In genomic region chr17:50899559-50900319, GRCh38 we compare ENCODE assay signal across 27 cellular contexts. TPM values are rescaled to one million over a fixed set of nuclear protein-coding genes. Genes with fewer than 3 reads are reported as not detected.
DNase-seq lines count a peak whose midpoint lies in the region; ATAC-seq and TF ChIP-seq lines count a peak whose summit lies in the region.
"Had no signal": no experiment of that assay in that cellular context is flagged by ENCODE, and none has a peak within 500 bp of the region (broad histone marks: within the 10 kb centered on the region; RNA-seq: fewer than 3 reads in every experiment).

No MANE protein-coding gene starts in this region.

- H3K27ac ChIP-seq in HEK293 (ENCODE audit: extremely low read depth, low read depth, low read length) (no peak overlapping the region), mesodermal cell (ENCODE audit: low read depth, low read length, severe bottlenecking) (peak overlapping the region; percentile 36)
- H3K27ac ChIP-seq: BLaER1, gastrocnemius medialis, lower lobe of right lung, SJCRH30, thyroid gland, WERI-Rb-1 had no signal

- H3K9me3 Mint-ChIP-seq in activated naive CD8-positive, alpha-beta T cell treated with anti-CD3 and anti-CD28 coated beads for 36 hours, result no peaks in the 10 kb centered on the region
- H3K9me3 Mint-ChIP-seq in activated naive CD4-positive, alpha-beta T cell treated with anti-CD3 and anti-CD28 coated beads, Interleukin-2, amount 10 ng/mL, durations not matched to agents 7 days and 5 days, result no peaks in the 10 kb centered on the region
- H3K9me3 Mint-ChIP-seq: activated T-cell treated with anti-CD3 and anti-CD28 coated beads, Interleukin-2, amount 50 U/mL, for 4 hours; natural killer cell; stimulated activated naive CD8-positive, alpha-beta T cell treated with anti-CD3 and anti-CD28 coated beads, Interleukin-15, amount 100 ng/mL, for 72 hours had no signal

- no peaks in the 10 kb centered on the region for H3K36me3 ChIP-seq in HEK293 (ENCODE audit: control insufficient read depth in 2 of 2, insufficient read depth in 1 of 2, low read length in 2 of 2)
- H3K36me3 ChIP-seq in mesodermal cell (ENCODE audit: control insufficient read depth, insufficient read depth, low read length), result no peaks in the 10 kb centered on the region
- H3K36me3 ChIP-seq: BLaER1, gastrocnemius medialis, lower lobe of right lung, SJCRH30, thyroid gland, WERI-Rb-1 had no signal

- POLR2A ChIA-PET in HEK293 (lab: Yijun Ruan, JAX), result interaction anchor here (1.2 kb wide), 1 partner anchor 33 kb away, joined by 7 read pairs; the partner anchor contains the start of gene TOB1

- no peak for TF ChIP-seq CTCF in HEK293 (tag by site-specific recombination; IDR thresholded peaks at IDR 0.05)

- H3K4me3 ChIP-seq in HEK293 (ENCODE audit: low read depth, low read length) (no peak overlapping the region), mesodermal cell (ENCODE audit: extremely low read depth, insufficient read depth, low read length, poor library complexity, severe bottlenecking) (no peak overlapping the region)
- H3K4me3 ChIP-seq: BLaER1, gastrocnemius medialis, lower lobe of right lung, SJCRH30, thyroid gland had no signal

- H3K4me1 ChIP-seq in HEK293 (ENCODE audit: control insufficient read depth, insufficient read depth, low read length) (peaks cover 10% of the 10 kb centered on the region), mesodermal cell (ENCODE audit: control insufficient read depth, insufficient read depth, low read length, poor library complexity, severe bottlenecking) (peaks cover 24% of the 10 kb centered on the region)

- no peaks in the 10 kb centered on the region for H3K27me3 Mint-ChIP-seq in activated naive CD8-positive, alpha-beta T cell treated with anti-CD3 and anti-CD28 coated beads for 36 hours
- peaks cover 3% of the 10 kb centered on the region for H3K27me3 Mint-ChIP-seq in activated naive CD4-positive, alpha-beta T cell treated with anti-CD3 and anti-CD28 coated beads, Interleukin-2, amount 10 ng/mL, durations not matched to agents 7 days and 5 days
- H3K27me3 Mint-ChIP-seq: stimulated activated naive CD8-positive, alpha-beta T cell treated with anti-CD3 and anti-CD28 coated beads, Interleukin-15, amount 100 ng/mL, for 72 hours had no signal

- no peaks in the 10 kb centered on the region for H3K36me3 Mint-ChIP-seq in activated naive CD8-positive, alpha-beta T cell treated with anti-CD3 and anti-CD28 coated beads for 36 hours
- no peaks in the 10 kb centered on the region for H3K36me3 Mint-ChIP-seq in activated naive CD4-positive, alpha-beta T cell treated with anti-CD3 and anti-CD28 coated beads, Interleukin-2, amount 10 ng/mL, durations not matched to agents 7 days and 5 days
- H3K36me3 Mint-ChIP-seq: natural killer cell had no signal

- ATAC-seq in HG03280 (IDR thresholded peaks at IDR 0.05; ENCODE audit: unreplicated experiment), result no peak
- ATAC-seq: activated T-cell treated with anti-CD3 and anti-CD28 coated beads, Interleukin-2, amount 50 U/mL, for 4 hours; gastrocnemius medialis; natural killer cell; right cardiac atrium; stimulated activated naive CD8-positive, alpha-beta T cell treated with anti-CD3 and anti-CD28 coated beads, Interleukin-15, amount 100 ng/mL, for 72 hours had no signal

- H3K9me3 ChIP-seq in HEK293 (ENCODE audit: control insufficient read depth, insufficient read depth, low read depth, low read length), result no peaks in the 10 kb centered on the region
- no peaks in the 10 kb centered on the region for H3K9me3 ChIP-seq in mesodermal cell (ENCODE audit: control insufficient read depth, low read length)
- H3K9me3 ChIP-seq: BLaER1, Caco-2, gastrocnemius medialis, lower lobe of right lung, SJCRH30, thyroid gland had no signal

- CTCF ChIA-PET in HEK293 (lab: Yijun Ruan, JAX), result interaction anchor here (0.7 kb wide), 1 partner anchor 43 kb away, joined by 4 read pairs; no protein-coding TSS in a partner anchor
- CTCF ChIA-PET in activated naive CD4-positive, alpha-beta T cell treated with anti-CD3 and anti-CD28 coated beads, Interleukin-2, amount 10 ng/mL, durations not matched to agents 7 days and 5 days (lab: Charles Lee), result interaction anchor here (0.9 to 1.5 kb wide), 5 partner anchors 10 to 47 kb away, joined by 3 to 5 read pairs (median 3); no protein-coding TSS in a partner anchor

- no peak overlapping the region for H3K4me3 Mint-ChIP-seq in activated naive CD8-positive, alpha-beta T cell treated with anti-CD3 and anti-CD28 coated beads for 36 hours
- no peak overlapping the region for H3K4me3 Mint-ChIP-seq in activated naive CD4-positive, alpha-beta T cell treated with anti-CD3 and anti-CD28 coated beads, Interleukin-2, amount 10 ng/mL, durations not matched to agents 7 days and 5 days
- H3K4me3 Mint-ChIP-seq: activated T-cell treated with anti-CD3 and anti-CD28 coated beads, Interleukin-2, amount 50 U/mL, for 4 hours; natural killer cell; stimulated activated naive CD8-positive, alpha-beta T cell treated with anti-CD3 and anti-CD28 coated beads, Interleukin-15, amount 100 ng/mL, for 72 hours had no signal

- peaks cover 23% of the 10 kb centered on the region for H3K4me1 Mint-ChIP-seq in activated naive CD8-positive, alpha-beta T cell treated with anti-CD3 and anti-CD28 coated beads for 36 hours
- H3K4me1 Mint-ChIP-seq in activated naive CD4-positive, alpha-beta T cell treated with anti-CD3 and anti-CD28 coated beads, Interleukin-2, amount 10 ng/mL, durations not matched to agents 7 days and 5 days, result peaks cover 37% of the 10 kb centered on the region

- peak overlapping the region; percentile 19 for H3K27ac Mint-ChIP-seq in activated naive CD8-positive, alpha-beta T cell treated with anti-CD3 and anti-CD28 coated beads for 36 hours
- no peak overlapping the region for H3K27ac Mint-ChIP-seq in activated naive CD4-positive, alpha-beta T cell treated with anti-CD3 and anti-CD28 coated beads, Interleukin-2, amount 10 ng/mL, durations not matched to agents 7 days and 5 days
- H3K27ac Mint-ChIP-seq: natural killer cell had no signal

- 78 to 82% methylated on average over 14 to 15 of the region's 17 CpGs for WGBS in mesodermal cell (ENCODE audit: insufficient coverage in 2 of 2), 2 experiments

- no peak for DNase-seq in activated naive CD8-positive, alpha-beta T cell treated with anti-CD3 and anti-CD28 coated beads for 36 hours
- DNase-seq in retina (peak; percentile 25), GM19238 (ENCODE audit: insufficient read length, low spot score) (no peak)
- DNase-seq in activated naive CD4-positive, alpha-beta T cell treated with anti-CD3 and anti-CD28 coated beads, Interleukin-2, amount 10 ng/mL, durations not matched to agents 7 days and 5 days, result no peak
- DNase-seq: activated CD4-positive, alpha-beta T cell treated with anti-CD3 and anti-CD28 coated beads, Interleukin-2, amount 50 U/mL, for 1 hour; activated T-cell treated with anti-CD3 and anti-CD28 coated beads, Interleukin-2, amount 50 U/mL, for 4 hours; Caco-2; gastrocnemius medialis; GOT3; KBM-7; kidney glomerular epithelial cell; lower lobe of right lung; natural killer cell; NCI-H1092 treated with DMSO at 0.1 percent for 48 hours; NCI-H1694 treated with DMSO at 0.1 percent for 48 hours; NCI-H446 treated with DMSO at 0.1 percent for 48 hours; NCI-H774; right cardiac atrium; SJCRH30; stimulated activated CD4-positive, alpha-beta T cell treated with anti-CD3 and anti-CD28 coated beads, Interleukin-2, amount 100 ng/mL, for 24 hours; stimulated activated naive CD8-positive, alpha-beta T cell treated with anti-CD3 and anti-CD28 coated beads, Interleukin-15, amount 100 ng/mL, for 72 hours; thyroid gland; WERI-Rb-1 had no signal

TF ChIP-seq in HEK293, 187 proteins besides CTCF, POLR2A, EP300 and RAD21:
- TF ChIP-seq ZBTB17 (tag by site-specific recombination; IDR thresholded peaks at IDR 0.05) (peak; percentile 57; the same call in 1 of the 2 replicates), ZNF19 (tag by site-specific recombination; IDR thresholded peaks at IDR 0.05; ENCODE audit: low read depth) (no peak)

RNA-seq across cellular contexts. Expression of gene TOB1, which starts 33.6 kb away (rescaled TPM):
- total RNA-seq in activated naive CD8-positive, alpha-beta T cell treated with anti-CD3 and anti-CD28 coated beads for 36 hours, result 10 to 100 TPM; 40.1 to 44.9 TPM
- polyA plus RNA-seq in mesodermal cell (2013, experiment 1 of 2), result 28.3 TPM
- polyA plus RNA-seq in mesodermal cell (2013, experiment 2 of 2), result 25.3 TPM
